22 cellular contexts compared by ENCODE assay signal in genomic region chr5:43588842-43589241, GRCh38.
"Had no signal": no experiment of that assay in that cellular context is flagged by ENCODE, and none has a peak within 500 bp of the region (broad histone marks: within the 10 kb centered on the region; RNA-seq: fewer than 3 reads in every experiment).

No MANE protein-coding gene starts in this region.

- H3K9me3 Mint-ChIP-seq: dendritic cell treated with granulocyte-macrophage colony-stimulating factor and Interleukin-4, amounts not matched to agents 40 ng/mL and 50 ng/mL, for 4 days; effector memory CD8-positive, alpha-beta T cell had no signal

- H3K4me1 ChIP-seq: esophagus squamous epithelium, left lung, lower lobe of right lung had no signal

- H3K27me3 Mint-ChIP-seq: dendritic cell treated with granulocyte-macrophage colony-stimulating factor and Interleukin-4, amounts not matched to agents 40 ng/mL and 50 ng/mL, for 4 days; effector memory CD8-positive, alpha-beta T cell had no signal

- H3K27ac ChIP-seq: epithelial cell of prostate, esophagus squamous epithelium, heart right ventricle, left lung, lower lobe of right lung had no signal

- H3K27me3 ChIP-seq: esophagus squamous epithelium, gastrocnemius medialis, heart right ventricle, left lung had no signal

- H3K27ac Mint-ChIP-seq: dendritic cell treated with granulocyte-macrophage colony-stimulating factor and Interleukin-4, amounts not matched to agents 40 ng/mL and 50 ng/mL, for 4 days; effector memory CD8-positive, alpha-beta T cell; endodermal cell; mesothelial cell of epicardium had no signal

- DNase-seq: cortex of kidney; effector CD8-positive, alpha-beta T cell; effector memory CD8-positive, alpha-beta T cell; endodermal cell; erythroblast; esophagus squamous epithelium; foreskin fibroblast; foreskin melanocyte; gastrocnemius medialis; glutamatergic neuron; head of caudate nucleus; heart right ventricle; hippocampal formation; left cardiac atrium; left lung; left ventricle myocardium superior; lower lobe of right lung; mesenchymal stem cell had no signal

- H3K36me3 ChIP-seq: esophagus squamous epithelium, gastrocnemius medialis, left lung, lower lobe of right lung had no signal

- H3K4me3 Mint-ChIP-seq: dendritic cell treated with granulocyte-macrophage colony-stimulating factor and Interleukin-4, amounts not matched to agents 40 ng/mL and 50 ng/mL, for 4 days; effector memory CD8-positive, alpha-beta T cell; endodermal cell; mesothelial cell of epicardium had no signal

- ATAC-seq: effector memory CD8-positive, alpha-beta T cell; esophagus mucosa; gastrocnemius medialis; heart right ventricle; left cardiac atrium; left lung; left ventricle myocardium superior; lower lobe of right lung had no signal

- H3K4me1 Mint-ChIP-seq: endodermal cell, mesothelial cell of epicardium had no signal

- H3K4me3 ChIP-seq: esophagus squamous epithelium, gastrocnemius medialis, heart right ventricle, left lung, lower lobe of right lung had no signal

- H3K9me3 ChIP-seq: esophagus squamous epithelium, gastrocnemius medialis, heart right ventricle, left lung, lower lobe of right lung had no signal
